Comparison of ENCODE assay signal across 18 cellular contexts in the genomic region with DNA sequence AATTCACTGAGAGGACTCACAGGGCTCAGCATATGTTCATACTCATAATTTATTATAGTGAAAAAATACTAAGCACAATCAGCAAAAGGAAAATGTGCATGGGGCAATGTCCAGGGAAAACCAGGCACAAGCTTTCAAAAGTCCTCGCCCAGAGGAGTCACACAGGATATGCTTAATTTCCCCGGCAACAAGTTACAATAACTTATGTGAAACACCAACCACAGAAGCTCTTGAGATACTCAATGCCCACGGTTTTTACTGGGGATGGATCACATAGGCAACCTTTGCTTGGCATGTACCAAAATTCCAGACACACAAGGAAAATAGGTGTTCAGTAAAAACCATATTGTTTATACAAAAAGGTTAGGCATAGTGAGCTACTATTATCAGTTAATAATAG. TPM values are rescaled to one million over a fixed set of nuclear protein-coding genes. Genes with fewer than 3 reads are reported as not detected.
DNase-seq lines count a peak whose midpoint lies in the region; ATAC-seq, FAIRE-seq and TF ChIP-seq lines count a peak whose summit lies in the region.
"Had no signal": no experiment of that assay in that cellular context is flagged by ENCODE, and none has a peak within 500 bp of the region (broad histone marks: within the 10 kb centered on the region; RNA-seq: fewer than 3 reads in every experiment).

No MANE protein-coding gene starts in this region.

- no peaks in the 10 kb centered on the region for H3K27me3 Mint-ChIP-seq in astrocyte (ENCODE audit: low read depth, unreplicated experiment)
- H3K27me3 Mint-ChIP-seq in activated CD4-positive, alpha-beta memory T cell treated with anti-CD3 and anti-CD28 coated beads, Interleukin-2, amount 10 ng/mL, durations not matched to agents 7 days and 5 days, result peaks cover 3% of the 10 kb centered on the region
- H3K27me3 Mint-ChIP-seq: activated CD8-positive, alpha-beta memory T cell treated with anti-CD3 and anti-CD28 coated beads, Interleukin-2, amount 10 ng/mL, durations not matched to agents 7 days and 5 days; activated naive CD8-positive, alpha-beta T cell treated with anti-CD3 and anti-CD28 coated beads for 36 hours had no signal

- H3K4me1 Mint-ChIP-seq in astrocyte (ENCODE audit: low read depth, unreplicated experiment), result no peaks in the 10 kb centered on the region
- no peaks in the 10 kb centered on the region for H3K4me1 Mint-ChIP-seq in activated CD4-positive, alpha-beta memory T cell treated with anti-CD3 and anti-CD28 coated beads, Interleukin-2, amount 10 ng/mL, durations not matched to agents 7 days and 5 days
- H3K4me1 Mint-ChIP-seq: activated CD8-positive, alpha-beta memory T cell treated with anti-CD3 and anti-CD28 coated beads, Interleukin-2, amount 10 ng/mL, durations not matched to agents 7 days and 5 days; activated naive CD8-positive, alpha-beta T cell treated with anti-CD3 and anti-CD28 coated beads for 36 hours had no signal

- no peak overlapping the region for H3K4me2 ChIP-seq in astrocyte (ENCODE audit: low read length)

- H4K20me1 ChIP-seq in astrocyte (ENCODE audit: insufficient read depth, low read length), result no peaks in the 10 kb centered on the region

- no peaks in the 10 kb centered on the region for H3K27me3 ChIP-seq in astrocyte (ENCODE audit: insufficient read depth, low read length)

- H3K9me3 ChIP-seq in astrocyte (ENCODE audit: insufficient read depth, low read depth, low read length), result no peaks in the 10 kb centered on the region
- H3K9me3 ChIP-seq: prostate gland had no signal

- no peaks in the 10 kb centered on the region for H3K36me3 ChIP-seq in astrocyte (ENCODE audit: insufficient read depth, low read length)
- H3K36me3 ChIP-seq: prostate gland had no signal

- H2AFZ ChIP-seq in astrocyte (ENCODE audit: low read depth, low read length), result no peak overlapping the region

- DNase-seq in EH (ENCODE audit: low read depth) (peak; percentile 6), astrocyte (ENCODE audit: low read depth) (peak; percentile 5), iris pigment epithelial cell (ENCODE audit: low read depth) (peak; percentile 48), midbrain (lab: John Stamatoyannopoulos, UW) (no peak), hippocampal formation (lab: John Stamatoyannopoulos, UW) (no peak)
- DNase-seq in activated CD4-positive, alpha-beta memory T cell treated with anti-CD3 and anti-CD28 coated beads, Interleukin-2, amount 10 ng/mL, durations not matched to agents 7 days and 5 days, result no peak
- DNase-seq: activated CD8-positive, alpha-beta memory T cell treated with anti-CD3 and anti-CD28 coated beads, Interleukin-2, amount 10 ng/mL, durations not matched to agents 7 days and 5 days; activated naive CD8-positive, alpha-beta T cell treated with anti-CD3 and anti-CD28 coated beads for 36 hours; H9; head of caudate nucleus; KG1; stimulated activated CD4-positive, alpha-beta T cell treated with anti-CD3 and anti-CD28 coated beads, Interleukin-2, amount 100 ng/mL, for 24 hours; stimulated activated naive CD4-positive, alpha-beta T cell; T1000 had no signal

- no peaks in the 10 kb centered on the region for H3K79me2 ChIP-seq in astrocyte (ENCODE audit: insufficient read depth, low read length)

- H3K9me3 Mint-ChIP-seq in astrocyte (ENCODE audit: unreplicated experiment), result no peaks in the 10 kb centered on the region
- no peaks in the 10 kb centered on the region for H3K9me3 Mint-ChIP-seq in activated CD4-positive, alpha-beta memory T cell treated with anti-CD3 and anti-CD28 coated beads, Interleukin-2, amount 10 ng/mL, durations not matched to agents 7 days and 5 days
- H3K9me3 Mint-ChIP-seq: activated naive CD8-positive, alpha-beta T cell treated with anti-CD3 and anti-CD28 coated beads for 36 hours; H9 had no signal

- H3K36me3 Mint-ChIP-seq in astrocyte (ENCODE audit: low read depth, unreplicated experiment), result no peaks in the 10 kb centered on the region
- H3K36me3 Mint-ChIP-seq in activated CD4-positive, alpha-beta memory T cell treated with anti-CD3 and anti-CD28 coated beads, Interleukin-2, amount 10 ng/mL, durations not matched to agents 7 days and 5 days (ENCODE audit: low read depth), result no peaks in the 10 kb centered on the region
- H3K36me3 Mint-ChIP-seq: activated CD8-positive, alpha-beta memory T cell treated with anti-CD3 and anti-CD28 coated beads, Interleukin-2, amount 10 ng/mL, durations not matched to agents 7 days and 5 days; activated naive CD8-positive, alpha-beta T cell treated with anti-CD3 and anti-CD28 coated beads for 36 hours had no signal

- FAIRE-seq in astrocyte (lab: Jason Lieb, UNC), result no peak

- H3K9ac ChIP-seq in astrocyte (ENCODE audit: low read length), result no peak overlapping the region

- POLR2A ChIA-PET in activated CD4-positive, alpha-beta memory T cell treated with anti-CD3 and anti-CD28 coated beads, Interleukin-2, amount 10 ng/mL, durations not matched to agents 7 days and 5 days (lab: Charles Lee), result no interaction called here

- H3K4me3 ChIP-seq in astrocyte (ENCODE audit: insufficient read depth, low read depth, low read length), result no peak overlapping the region
- H3K4me3 ChIP-seq: lung, prostate gland had no signal

- no peak overlapping the region for H3K4me3 Mint-ChIP-seq in astrocyte (ENCODE audit: unreplicated experiment)
- no peak overlapping the region for H3K4me3 Mint-ChIP-seq in activated CD4-positive, alpha-beta memory T cell treated with anti-CD3 and anti-CD28 coated beads, Interleukin-2, amount 10 ng/mL, durations not matched to agents 7 days and 5 days
- H3K4me3 Mint-ChIP-seq: activated CD8-positive, alpha-beta memory T cell treated with anti-CD3 and anti-CD28 coated beads, Interleukin-2, amount 10 ng/mL, durations not matched to agents 7 days and 5 days; activated naive CD8-positive, alpha-beta T cell treated with anti-CD3 and anti-CD28 coated beads for 36 hours; H9 had no signal

- CTCF ChIA-PET in activated CD4-positive, alpha-beta memory T cell treated with anti-CD3 and anti-CD28 coated beads, Interleukin-2, amount 10 ng/mL, durations not matched to agents 7 days and 5 days (lab: Charles Lee), result no interaction called here

- H3K27ac Mint-ChIP-seq in astrocyte (ENCODE audit: unreplicated experiment), result no peak overlapping the region
- no peak overlapping the region for H3K27ac Mint-ChIP-seq in activated CD4-positive, alpha-beta memory T cell treated with anti-CD3 and anti-CD28 coated beads, Interleukin-2, amount 10 ng/mL, durations not matched to agents 7 days and 5 days
- H3K27ac Mint-ChIP-seq: activated CD8-positive, alpha-beta memory T cell treated with anti-CD3 and anti-CD28 coated beads, Interleukin-2, amount 10 ng/mL, durations not matched to agents 7 days and 5 days; activated naive CD8-positive, alpha-beta T cell treated with anti-CD3 and anti-CD28 coated beads for 36 hours; H9 had no signal

- no peak for TF ChIP-seq CTCF in astrocyte (IDR thresholded peaks at IDR 0.05; ENCODE audit: insufficient read depth, low read depth, low read length)

- ATAC-seq in HG02938 (IDR thresholded peaks at IDR 0.05; ENCODE audit: unreplicated experiment) (peak; percentile 73), GM18861 (IDR thresholded peaks at IDR 0.05; ENCODE audit: unreplicated experiment) (no peak)
- ATAC-seq: activated CD8-positive, alpha-beta memory T cell treated with anti-CD3 and anti-CD28 coated beads, Interleukin-2, amount 10 ng/mL, durations not matched to agents 7 days and 5 days had no signal

- no peaks in the 10 kb centered on the region for H3K4me1 ChIP-seq in astrocyte (ENCODE audit: insufficient read depth, low read length)
- H3K4me1 ChIP-seq: prostate gland had no signal

- no peak overlapping the region for H3K27ac ChIP-seq in astrocyte (ENCODE audit: low read depth, low read length)
- H3K27ac ChIP-seq: prostate gland had no signal

RNA-seq across cellular contexts. Expression of gene STPG2, which starts 38.5 kb away (rescaled TPM):
- 0.14 TPM in 1 of 2 replicates, not detected in the other for total RNA-seq in astrocyte
- total RNA-seq in activated CD4-positive, alpha-beta memory T cell treated with anti-CD3 and anti-CD28 coated beads, Interleukin-2, amount 10 ng/mL, durations not matched to agents 7 days and 5 days, result not detected
- total RNA-seq: activated CD8-positive, alpha-beta memory T cell treated with anti-CD3 and anti-CD28 coated beads, Interleukin-2, amount 10 ng/mL, durations not matched to agents 7 days and 5 days; activated naive CD8-positive, alpha-beta T cell treated with anti-CD3 and anti-CD28 coated beads for 36 hours had no signal

Comparison
In these comparisons a context has a peak if more than half of its experiments do, and no peak if none do; other contexts are left out.
1. DNase-seq: peak in EH (single experiment), astrocyte (single experiment) and iris pigment epithelial cell (single experiment); none in midbrain (single experiment), hippocampal formation (0 of 2) and activated CD4-positive, alpha-beta memory T cell treated with anti-CD3 and anti-CD28 coated beads, Interleukin-2, amount 10 ng/mL, durations not matched to agents 7 days and 5 days (single experiment).